ENCODE assay signal across 22 cellular contexts in the genomic region with DNA sequence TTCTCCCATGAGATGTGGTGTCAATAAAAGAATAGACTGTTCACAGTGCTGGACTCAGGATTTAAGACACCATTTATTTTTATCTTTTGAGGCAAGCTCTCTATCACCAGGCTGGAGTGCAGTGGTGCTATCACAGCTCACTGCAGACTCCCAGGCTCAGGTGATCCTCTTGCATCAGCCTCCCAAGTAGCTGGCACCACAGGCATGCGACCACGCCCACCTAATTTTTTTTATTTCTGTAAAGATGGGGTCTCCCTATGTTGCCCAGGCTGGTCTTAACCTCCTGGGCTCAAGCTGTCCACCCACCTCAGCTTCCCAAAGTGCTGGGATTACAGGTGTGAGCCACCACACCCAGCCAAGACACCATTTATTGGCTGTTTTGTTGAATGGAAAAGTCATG. TPM values are rescaled to one million over a fixed set of nuclear protein-coding genes. Genes with fewer than 3 reads are reported as not detected.
DNase-seq lines count a peak whose midpoint lies in the region; ATAC-seq, FAIRE-seq and TF ChIP-seq lines count a peak whose summit lies in the region.
"Had no signal": no experiment of that assay in that cellular context is flagged by ENCODE, and none has a peak within 500 bp of the region (broad histone marks: within the 10 kb centered on the region; RNA-seq: fewer than 3 reads in every experiment).

No MANE protein-coding gene starts in this region.

- no peak overlapping the region for H2BK12ac ChIP-seq in trophoblast cell (ENCODE audit: low read length)

- no peak; the same call in 2 of the 3 replicates for ATAC-seq in K562

- H3K9ac ChIP-seq in K562 (ENCODE audit: insufficient read depth in 1 of 2, low read depth in 2 of 2, low read length in 2 of 2), result no peak overlapping the region
- no peak overlapping the region for H3K9ac ChIP-seq in trophoblast cell (ENCODE audit: low read length)
- no peak overlapping the region for H3K9ac ChIP-seq in kidney (ENCODE audit: low read length in 2 of 2)

- TF ChIP-seq EP300 in K562 (IDR thresholded peaks at IDR 0.05; ENCODE audit: low read length) (no peak), sigmoid colon (IDR thresholded peaks at IDR 0.05) (no peak)

- H3K27me3 ChIP-seq in PC-9 (ENCODE audit: insufficient read depth, low read depth) (no peaks in the 10 kb centered on the region), K562 (ENCODE audit: control insufficient read depth in 2 of 2, insufficient read depth in 2 of 2, low read length in 2 of 2) (no peaks in the 10 kb centered on the region), sigmoid colon (no peaks in the 10 kb centered on the region), trophoblast cell (ENCODE audit: insufficient read depth, low read length) (no peaks in the 10 kb centered on the region)

- H4K91ac ChIP-seq in trophoblast cell (ENCODE audit: low read depth, low read length), result no peak overlapping the region

- POLR2A ChIA-PET in HEK293 (lab: Yijun Ruan, JAX), result no interaction called here
- POLR2A ChIA-PET in PC-9 (lab: Charles Lee; ENCODE audit: unreplicated experiment), result interaction anchor here (0.7 kb wide), 1 partner anchor 146 kb away, joined by 8 read pairs; no protein-coding TSS in a partner anchor
- POLR2A ChIA-PET in K562 (lab: Yijun Ruan, JAX), result interaction anchor here (1.6 kb wide), 1 partner anchor 10 kb away, joined by 4 read pairs; no protein-coding TSS in a partner anchor

- CTCF ChIA-PET in HEK293 (lab: Yijun Ruan, JAX) (interaction anchor here (0.6 to 1.3 kb wide), 3 partner anchors 24 to 140 kb away, joined by 3 read pairs; no protein-coding TSS in a partner anchor), PC-9 (lab: Charles Lee) (no interaction called here), K562 (lab: Yijun Ruan, JAX; ENCODE audit: low intra/inter-chr PET ratio) (no interaction called here)

- no peak overlapping the region for H3K14ac ChIP-seq in trophoblast cell (ENCODE audit: low read length)

- DNase-seq in PC-9 (peak in 1 of 2 experiments; percentile 11), K562 (ENCODE audit: extremely low read depth in 1 of 4, low spot score in 3 of 4) (no peak), myocyte (ENCODE audit: low read depth) (peak; percentile 33), NCI-H128 (lab: John Stamatoyannopoulos, UW; ENCODE audit: unreplicated experiment) (no peak), sigmoid colon (no peak), trophoblast cell (no peak), kidney (no peak)
- DNase-seq: C1 segment of cervical spinal cord; Calu3; CD4-positive, alpha-beta memory T cell; COR-L47; DMS53; DMS79 treated with DMSO at 0.1 percent for 48 hours; GF-D8; GOT3 had no signal

- TF ChIP-seq RAD21 in K562 (CRISPR knock-in tag; conservative IDR thresholded peaks at IDR 0.05 in 1 of 2, IDR thresholded peaks at IDR 0.05 in 1 of 2), result no peak

- no peak overlapping the region for H4K8ac ChIP-seq in trophoblast cell (ENCODE audit: low read depth, low read length)

- no peak overlapping the region for H2AK5ac ChIP-seq in trophoblast cell (ENCODE audit: low read length)

- no peak overlapping the region for H2BK120ac ChIP-seq in trophoblast cell (ENCODE audit: insufficient read depth, low read length, poor library complexity)

- no peak for FAIRE-seq in K562 (lab: Jason Lieb, UNC)
- no peak for FAIRE-seq in kidney (lab: Jason Lieb, UNC)
- FAIRE-seq: GM12891, GM18507, H54 had no signal

- intact Hi-C loops in PC-9 (cut with micrococcal nuclease; ENCODE audit: unreplicated experiment), result no loop called here
- intact Hi-C loops in K562 (cut with micrococcal nuclease), result no loop called here
- intact Hi-C loops in sigmoid colon (cut with DNase I), result no loop called here
- intact Hi-C loops in kidney (cut with DNase I), result no loop called here

- no peaks in the 10 kb centered on the region for H3K79me1 ChIP-seq in trophoblast cell (ENCODE audit: low read length)

- peak overlapping the region; percentile 46 for H3K4me2 ChIP-seq in PC-9
- no peak overlapping the region for H3K4me2 ChIP-seq in K562 (ENCODE audit: insufficient read depth, low read length)
- no peak overlapping the region for H3K4me2 ChIP-seq in trophoblast cell (ENCODE audit: low read length)

- WGBS in K562 (ENCODE audit: insufficient coverage, low coverage, missing lambda C conversion rate), result 57% methylated on average over 2 of the region's 2 CpGs
- 93 to 95% methylated on average over 2 of the region's 2 CpGs for WGBS in sigmoid colon, 2 donors
- no CpG with 5 or more reads among the region's 2 CpGs for WGBS in trophoblast cell (ENCODE audit: extremely low coverage, insufficient coverage, insufficient read length)

- no peak for TF ChIP-seq POLR2A in K562 (conservative IDR thresholded peaks at IDR 0.05)
- TF ChIP-seq POLR2A in sigmoid colon (IDR thresholded peaks at IDR 0.05), result no peak

- H3K27ac ChIP-seq in HEK293 (ENCODE audit: extremely low read depth, low read depth, low read length), result no peak overlapping the region
- H3K27ac ChIP-seq in PC-9, result peak overlapping the region; percentile 26
- no peak overlapping the region for H3K27ac ChIP-seq in K562 (ENCODE audit: extremely low read depth, low read depth, low read length)
- no peak overlapping the region for H3K27ac ChIP-seq in sigmoid colon
- H3K27ac ChIP-seq in trophoblast cell (ENCODE audit: low read depth, low read length), result no peak overlapping the region
- no peak overlapping the region for H3K27ac ChIP-seq in kidney (ENCODE audit: low read depth in 2 of 2, low read length in 2 of 2)

- no peak overlapping the region for H3K18ac ChIP-seq in trophoblast cell (ENCODE audit: low read length)

- peak overlapping the region; percentile 42; the same call in 1 of the 2 replicates for H2AFZ ChIP-seq in PC-9
- H2AFZ ChIP-seq in K562 (ENCODE audit: low read depth, low read length), result no peak overlapping the region
- H2AFZ ChIP-seq in trophoblast cell (ENCODE audit: insufficient read depth, low read length, poor library complexity), result no peak overlapping the region

- no peak overlapping the region for H4K12ac ChIP-seq in trophoblast cell (ENCODE audit: low read depth, low read length)

- H3F3A ChIP-seq in PC-9 (ENCODE audit: insufficient read depth, low read depth), result peaks cover 24% of the 10 kb centered on the region

- H3K9me3 ChIP-seq in HEK293 (ENCODE audit: control insufficient read depth, insufficient read depth, low read depth, low read length) (no peaks in the 10 kb centered on the region), PC-9 (ENCODE audit: insufficient read depth, low read depth) (no peaks in the 10 kb centered on the region), K562 (replicated peaks; ENCODE audit: control insufficient read depth, insufficient read depth, low read depth, low read length) (no peaks in the 10 kb centered on the region), sigmoid colon (no peaks in the 10 kb centered on the region), trophoblast cell (ENCODE audit: insufficient read depth, low read depth, low read length) (no peaks in the 10 kb centered on the region), kidney (ENCODE audit: control insufficient read depth in 1 of 2, low read length in 2 of 2) (no peaks in the 10 kb centered on the region)
- H3K9me3 ChIP-seq: HAP-1 had no signal

- peaks cover 2% of the 10 kb centered on the region; the same call in 1 of the 2 replicates for H3K4me1 ChIP-seq in HEK293 (ENCODE audit: control insufficient read depth, insufficient read depth, low read length)
- peaks cover 11% of the 10 kb centered on the region for H3K4me1 ChIP-seq in PC-9 (replicated peaks; ENCODE audit: insufficient read depth)
- H3K4me1 ChIP-seq in K562 (replicated peaks in 1 of 2; ENCODE audit: control insufficient read depth in 2 of 2, insufficient read depth in 2 of 2, low read length in 2 of 2), result peaks cover 0 to 25% of the 10 kb centered on the region in 2 experiments; a peak in 3 of 5 replicates
- H3K4me1 ChIP-seq in sigmoid colon, result no peaks in the 10 kb centered on the region
- H3K4me1 ChIP-seq in trophoblast cell (ENCODE audit: control insufficient read depth in 1 of 2, insufficient read depth in 2 of 2, low read length in 2 of 2), result no peaks in the 10 kb centered on the region
- peaks cover 0 to 3% of the 10 kb centered on the region in 2 donors for H3K4me1 ChIP-seq in kidney (ENCODE audit: control insufficient read depth in 1 of 2, insufficient read depth in 1 of 2, low read depth in 1 of 2, low read length in 2 of 2)

- TF ChIP-seq CTCF in HEK293 (tag by site-specific recombination; IDR thresholded peaks at IDR 0.05) (no peak), PC-9 (conservative IDR thresholded peaks at IDR 0.05) (no peak), K562 (IDR thresholded peaks at IDR 0.05 in 2 of 3, conservative IDR thresholded peaks at IDR 0.05 in 1 of 3; ENCODE audit: insufficient read depth in 2 of 3, low read depth in 1 of 3, low read length in 3 of 3) (no peak), sigmoid colon (IDR thresholded peaks at IDR 0.05) (no peak), kidney (IDR thresholded peaks at IDR 0.05; ENCODE audit: borderline replicate concordance, extremely low read depth, insufficient read depth) (no peak)

- H3K9me1 ChIP-seq in K562 (ENCODE audit: control insufficient read depth, insufficient read depth, low read length), result no peaks in the 10 kb centered on the region

- H4K20me1 ChIP-seq in PC-9 (ENCODE audit: insufficient read depth) (no peaks in the 10 kb centered on the region), K562 (replicated peaks; ENCODE audit: control insufficient read depth, insufficient read depth, low read length) (no peaks in the 10 kb centered on the region)

- no peak overlapping the region for H3K4ac ChIP-seq in trophoblast cell (ENCODE audit: low read depth, low read length)

- no peaks in the 10 kb centered on the region for H3K9me2 ChIP-seq in PC-9 (ENCODE audit: insufficient read depth)

- H3K4me3 ChIP-seq in HEK293 (ENCODE audit: low read depth, low read length) (no peak overlapping the region), PC-9 (no peak overlapping the region), K562 (no peak overlapping the region), sigmoid colon (no peak overlapping the region), trophoblast cell (ENCODE audit: low read depth, low read length) (no peak overlapping the region), kidney (ENCODE audit: low read length in 2 of 2) (no peak overlapping the region)
- H3K4me3 ChIP-seq: HAP-1 had no signal

- BruUV-seq in PC-9 (replicated peaks; lab: Mats Ljungman, UMichigan) (no TSS peak), K562 (replicated peaks; lab: Mats Ljungman, UMichigan) (no TSS peak)

- in situ Hi-C loops in K562 (cut with MboI), result no loop called here

- H3K23ac ChIP-seq in trophoblast cell (ENCODE audit: low read length), result no peak overlapping the region

- H3K36me3 ChIP-seq in HEK293 (ENCODE audit: control insufficient read depth in 2 of 2, insufficient read depth in 1 of 2, low read length in 2 of 2) (peaks cover 2 to 34% of the 10 kb centered on the region in 2 experiments), PC-9 (ENCODE audit: low read depth) (no peaks in the 10 kb centered on the region), K562 (ENCODE audit: control insufficient read depth, insufficient read depth, low read length) (peaks cover 13% of the 10 kb centered on the region; the same call in 2 of the 3 replicates), sigmoid colon (peaks cover 0 to 27% (median 8%) of the 10 kb centered on the region in 4 donors), trophoblast cell (ENCODE audit: control insufficient read depth in 1 of 2, insufficient read depth in 2 of 2, low read length in 2 of 2) (peaks cover 9 to 15% of the 10 kb centered on the region in 2 experiments), kidney (ENCODE audit: control insufficient read depth in 1 of 2, insufficient read depth in 2 of 2, low read length in 2 of 2) (peaks cover 0 to 8% of the 10 kb centered on the region in 2 donors)

- no peak overlapping the region for H2BK5ac ChIP-seq in trophoblast cell (ENCODE audit: low read depth, low read length, poor library complexity)

- no peaks in the 10 kb centered on the region for H3K79me2 ChIP-seq in PC-9 (ENCODE audit: low read depth)
- no peaks in the 10 kb centered on the region for H3K79me2 ChIP-seq in K562 (ENCODE audit: control insufficient read depth, insufficient read depth, low read length)
- H3K79me2 ChIP-seq in trophoblast cell (ENCODE audit: control insufficient read depth, insufficient read depth, low read length, poor library complexity), result no peaks in the 10 kb centered on the region

RNA-seq across cellular contexts. Expression of gene DRG2, which starts 18.6 kb away (rescaled TPM):
- total RNA-seq in PC-9 (2021) (62.4 and 66.9 TPM in 2 replicates), K562 (2014; rRNA removed) (30.5 and 43.1 TPM in 2 replicates), K562 (2014; rRNA removed; fragmentation: Illumina TruSeq; extraction: Trizol) (18.0 and 19.3 TPM in 2 replicates), K562 (2015; rRNA removed; fragmentation: Illumina TruSeq; extraction: Trizol) (29.1 and 30.2 TPM in 2 replicates), K562 (2021) (36.7 and 37.9 TPM in 2 replicates), myocyte (52.3 and 67.2 TPM in 2 replicates), sigmoid colon (10 to 100 TPM; 25.2 to 36.0 (median 34.4) TPM), kidney (39.2 TPM)
- total RNA-seq in K562 (2011; cell fraction: chromatin; rRNA removed; ENCODE audit: low replicate concordance), result 53.7 and 130 TPM in 2 replicates
- 88.3 and 90.6 TPM in 2 replicates for total RNA-seq in K562 (2011; cell fraction: nucleolus; rRNA removed)
- total RNA-seq in K562 (2011; cell fraction: nucleoplasm; rRNA removed), result 71.2 and 72.4 TPM in 2 replicates
- polyA plus RNA-seq in K562 (2011; rRNA removed) (19.0 and 25.2 TPM in 2 replicates), K562 (2014; fragmentation: Illumina TruSeq; extraction: Trizol) (29.7 and 34.7 TPM in 2 replicates), K562 (2014; fragmentation: Nextera tagmentation; extraction: Ambion mirVana) (10 to 100 TPM in 1 of 2 experiments, 1 to 10 TPM in 1; 6.6 to 16.4 TPM), K562 (2014; rRNA removed) (26.1 and 27.5 TPM in 2 replicates), sigmoid colon (10 to 100 TPM; 25.0 to 37.3 (median 27.6) TPM), kidney (ENCODE audit: insufficient read depth, low read depth, low replicate concordance) (49.3 TPM)
- 21.7 and 32.1 TPM in 2 replicates for polyA plus RNA-seq in K562 (2011; cell fraction: cytosol; rRNA removed)
- 65.6 and 92.4 TPM in 2 replicates for polyA plus RNA-seq in K562 (2011; cell fraction: nucleus; rRNA removed)
- 24.0 and 30.6 TPM in 2 replicates for polyA plus RNA-seq in K562 (2012)
- polyA minus RNA-seq in K562 (2011; rRNA and poly(A)+ RNA removed), result 21.8 and 30.6 TPM in 2 replicates
- 21.8 and 23.7 TPM in 2 replicates for polyA minus RNA-seq in K562 (2011; cell fraction: cytosol; rRNA and poly(A)+ RNA removed)
- polyA minus RNA-seq in K562 (2011; cell fraction: nucleus; rRNA and poly(A)+ RNA removed), result 34.2 and 38.4 TPM in 2 replicates
- polyA plus RNA-seq in myocyte (2012), result 38.3 TPM
- 26.8 and 27.0 TPM in 2 replicates for polyA plus RNA-seq in trophoblast cell (2013)

RNA-seq across cellular contexts. Expression of gene GID4, which starts 29.9 kb away (rescaled TPM):
- total RNA-seq in PC-9 (2021) (16.9 and 19.0 TPM in 2 replicates), K562 (2014; rRNA removed) (2.8 and 2.9 TPM in 2 replicates), K562 (2014; rRNA removed; fragmentation: Illumina TruSeq; extraction: Trizol) (3.7 and 4.1 TPM in 2 replicates), K562 (2015; rRNA removed; fragmentation: Illumina TruSeq; extraction: Trizol) (3.3 TPM in 2 replicates), K562 (2021) (4.8 and 6.4 TPM in 2 replicates), myocyte (13.2 and 13.9 TPM in 2 replicates), sigmoid colon (10 to 100 TPM; 20.0 to 25.2 (median 23.9) TPM), kidney (8.7 TPM)
- total RNA-seq in K562 (2011; cell fraction: chromatin; rRNA removed; ENCODE audit: low replicate concordance), result 6.8 and 7.2 TPM in 2 replicates
- total RNA-seq in K562 (2011; cell fraction: nucleolus; rRNA removed), result 5.8 and 6.8 TPM in 2 replicates
- total RNA-seq in K562 (2011; cell fraction: nucleoplasm; rRNA removed), result 9.2 and 13.9 TPM in 2 replicates
- polyA plus RNA-seq in K562 (2011; rRNA removed) (5.9 and 6.6 TPM in 2 replicates), K562 (2014; fragmentation: Illumina TruSeq; extraction: Trizol) (5.9 TPM in 2 replicates), K562 (2014; fragmentation: Nextera tagmentation; extraction: Ambion mirVana) (1 to 10 TPM; 1.2 to 1.3 TPM), K562 (2014; rRNA removed) (3.3 and 4.2 TPM in 2 replicates), sigmoid colon (1 to 10 TPM; 2.8 to 4.2 (median 3.8) TPM), kidney (ENCODE audit: insufficient read depth, low read depth, low replicate concordance) (3.4 TPM)
- polyA plus RNA-seq in K562 (2011; cell fraction: cytosol; rRNA removed), result 3.1 and 5.5 TPM in 2 replicates
- 5.2 and 6.2 TPM in 2 replicates for polyA plus RNA-seq in K562 (2011; cell fraction: nucleus; rRNA removed)
- polyA plus RNA-seq in K562 (2012), result 5.2 and 6.2 TPM in 2 replicates
- 7.7 and 11.4 TPM in 2 replicates for polyA minus RNA-seq in K562 (2011; rRNA and poly(A)+ RNA removed)
- polyA minus RNA-seq in K562 (2011; cell fraction: cytosol; rRNA and poly(A)+ RNA removed), result 4.1 and 5.4 TPM in 2 replicates
- polyA minus RNA-seq in K562 (2011; cell fraction: nucleus; rRNA and poly(A)+ RNA removed), result 2.7 TPM in 2 replicates
- 9.4 TPM for polyA plus RNA-seq in myocyte (2012)
- 7.6 and 8.3 TPM in 2 replicates for polyA plus RNA-seq in trophoblast cell (2013)

RNA-seq across cellular contexts. Expression of gene ATPAF2, which starts 30.1 kb away (rescaled TPM):
- total RNA-seq in PC-9 (2021), result 44.5 and 61.7 TPM in 2 replicates
- 34.0 and 74.5 TPM in 2 replicates for total RNA-seq in K562 (2011; cell fraction: chromatin; rRNA removed; ENCODE audit: low replicate concordance)
- 53.3 and 57.9 TPM in 2 replicates for total RNA-seq in K562 (2011; cell fraction: nucleolus; rRNA removed)
- total RNA-seq in K562 (2011; cell fraction: nucleoplasm; rRNA removed), result 40.1 and 41.6 TPM in 2 replicates
- total RNA-seq in K562 (2014; rRNA removed), result 11.3 and 19.6 TPM in 2 replicates
- 9.4 and 11.4 TPM in 2 replicates for total RNA-seq in K562 (2014; rRNA removed; fragmentation: Illumina TruSeq; extraction: Trizol)
- total RNA-seq in K562 (2015; rRNA removed; fragmentation: Illumina TruSeq; extraction: Trizol), result 11.3 and 12.4 TPM in 2 replicates
- total RNA-seq in K562 (2021), result 19.2 and 22.5 TPM in 2 replicates
- polyA plus RNA-seq in K562 (2011; rRNA removed), result 10.5 and 12.2 TPM in 2 replicates
- polyA plus RNA-seq in K562 (2011; cell fraction: cytosol; rRNA removed), result 8.8 and 13.7 TPM in 2 replicates
- polyA plus RNA-seq in K562 (2011; cell fraction: nucleus; rRNA removed), result 37.0 and 44.6 TPM in 2 replicates
- polyA plus RNA-seq in K562 (2012), result 12.7 and 14.7 TPM in 2 replicates
- polyA plus RNA-seq in K562 (2014; fragmentation: Illumina TruSeq; extraction: Trizol), result 15.0 and 17.4 TPM in 2 replicates
- 1 to 10 TPM; 2.1 to 6.4 TPM for polyA plus RNA-seq in K562 (2014; fragmentation: Nextera tagmentation; extraction: Ambion mirVana)
- polyA plus RNA-seq in K562 (2014; rRNA removed), result 11.3 and 16.2 TPM in 2 replicates
- polyA minus RNA-seq in K562 (2011; rRNA and poly(A)+ RNA removed), result 10.4 and 17.1 TPM in 2 replicates
- 6.6 and 9.9 TPM in 2 replicates for polyA minus RNA-seq in K562 (2011; cell fraction: cytosol; rRNA and poly(A)+ RNA removed)
- 10.0 and 10.9 TPM in 2 replicates for polyA minus RNA-seq in K562 (2011; cell fraction: nucleus; rRNA and poly(A)+ RNA removed)
- total RNA-seq in myocyte, result 21.8 and 29.9 TPM in 2 replicates
- 29.2 TPM for polyA plus RNA-seq in myocyte (2012)
- 10 to 100 TPM; 10.3 to 28.8 (median 15.3) TPM for total RNA-seq in sigmoid colon
- polyA plus RNA-seq in sigmoid colon, result 10 to 100 TPM; 17.4 to 28.1 (median 26.8) TPM
- 19.0 and 19.7 TPM in 2 replicates for polyA plus RNA-seq in trophoblast cell (2013)
- total RNA-seq in kidney, result 27.0 TPM
- 52.1 TPM for polyA plus RNA-seq in kidney (ENCODE audit: insufficient read depth, low read depth, low replicate concordance)

RNA-seq across cellular contexts. Expression of gene MYO15A, which starts 39.5 kb away (rescaled TPM):
- total RNA-seq in PC-9 (2021) (3.5 and 4.9 TPM in 2 replicates), K562 (2014; rRNA removed) (0.04 and 0.05 TPM in 2 replicates), K562 (2014; rRNA removed; fragmentation: Illumina TruSeq; extraction: Trizol) (0.10 and 0.11 TPM in 2 replicates), K562 (2015; rRNA removed; fragmentation: Illumina TruSeq; extraction: Trizol) (0.07 TPM in 1 of 2 replicates, not detected in the other), K562 (2021) (0.18 and 0.47 TPM in 2 replicates), myocyte (0.03 and 0.57 TPM in 2 replicates), sigmoid colon (1 to 10 TPM in 2 of 4 donors, under 1 TPM in 2; 0.68 to 3.6 (median 1.3) TPM), kidney (1.3 TPM)
- total RNA-seq in K562 (2011; cell fraction: chromatin; rRNA removed; ENCODE audit: low replicate concordance), result 2.5 and 4.5 TPM in 2 replicates
- 3.2 TPM in 2 replicates for total RNA-seq in K562 (2011; cell fraction: nucleolus; rRNA removed)
- 1.9 and 2.8 TPM in 2 replicates for total RNA-seq in K562 (2011; cell fraction: nucleoplasm; rRNA removed)
- polyA plus RNA-seq in K562 (2011; rRNA removed) (0.88 and 1.1 TPM in 2 replicates), K562 (2014; fragmentation: Illumina TruSeq; extraction: Trizol) (0.39 and 0.40 TPM in 2 replicates), K562 (2014; fragmentation: Nextera tagmentation; extraction: Ambion mirVana) (under 1 TPM in 1 of 2 experiments, not detected in 1; 0.11 TPM), K562 (2014; rRNA removed) (0.19 and 1.1 TPM in 2 replicates), sigmoid colon (under 1 TPM in 2 of 3 donors, not detected in 1; 0.60 to 0.73 TPM), kidney (ENCODE audit: insufficient read depth, low read depth, low replicate concordance) (0.80 TPM)
- 0.91 and 1.2 TPM in 2 replicates for polyA plus RNA-seq in K562 (2011; cell fraction: cytosol; rRNA removed)
- polyA plus RNA-seq in K562 (2011; cell fraction: nucleus; rRNA removed), result 4.6 and 6.4 TPM in 2 replicates
- 0.36 and 0.96 TPM in 2 replicates for polyA plus RNA-seq in K562 (2012)
- 0.27 and 0.32 TPM in 2 replicates for polyA minus RNA-seq in K562 (2011; rRNA and poly(A)+ RNA removed)
- polyA minus RNA-seq in K562 (2011; cell fraction: cytosol; rRNA and poly(A)+ RNA removed), result 0.46 and 0.67 TPM in 2 replicates
- 0.89 and 1.2 TPM in 2 replicates for polyA minus RNA-seq in K562 (2011; cell fraction: nucleus; rRNA and poly(A)+ RNA removed)
- 0.30 TPM for polyA plus RNA-seq in myocyte (2012)
- polyA plus RNA-seq in trophoblast cell (2013), result 0.43 and 0.56 TPM in 2 replicates
- total RNA-seq: Daoy, G401 had no signal

Comparison
In these comparisons a context has a peak if more than half of its experiments do, and no peak if none do; other contexts are left out.
1. Of the 44 proteins assayed by ChIP-seq in both K562 and HEK293: peak only in K562: ZEB2; only in HEK293: KLF1; in both: none; in neither: 42.